In the genomic region with DNA sequence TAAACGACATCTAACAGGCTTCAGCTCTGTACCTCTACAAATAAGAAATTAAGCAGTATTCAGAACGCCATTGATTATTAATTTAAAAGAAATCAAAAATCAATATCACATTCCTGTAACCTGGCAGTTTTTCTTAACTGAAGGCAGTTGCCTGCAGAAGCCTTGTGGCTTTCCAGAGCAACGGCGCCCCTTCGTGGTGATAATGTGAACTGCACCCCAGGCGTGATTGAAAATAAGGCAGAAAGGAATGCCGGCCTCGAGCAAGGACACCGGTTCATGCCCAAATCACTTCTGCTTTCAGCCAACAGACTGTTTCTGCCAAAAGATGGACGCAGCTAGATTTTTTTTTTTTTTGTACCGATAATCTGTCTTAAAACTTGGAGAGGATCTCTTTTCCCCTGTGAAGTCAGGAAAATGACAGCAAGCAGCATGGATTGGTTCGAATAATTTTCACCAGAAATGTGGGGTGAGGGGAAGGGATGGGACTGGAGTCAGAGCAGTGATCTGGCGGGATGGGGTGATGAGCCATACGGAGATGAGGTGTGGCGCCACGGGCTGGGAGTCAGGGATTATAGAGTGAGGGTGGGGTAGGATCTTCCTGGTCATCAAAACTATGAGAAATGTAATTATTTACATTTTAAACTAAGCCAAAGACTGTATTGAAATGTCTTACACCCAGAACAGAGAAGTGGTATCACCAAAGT, we compare ENCODE assay signal across 8 cellular contexts.
DNase-seq lines count a peak whose midpoint lies in the region; ATAC-seq lines count a peak whose summit lies in the region.

No MANE protein-coding gene starts in this region.

- H3K4me3 ChIP-seq in Jurkat, Clone E6-1 (ENCODE audit: low read length) = no peak overlapping the region
- H3K4me3 ChIP-seq in SJCRH30 (no peak overlapping the region), aorta (ENCODE audit: low read length in 2 of 2) (no peak overlapping the region)

- intact Hi-C loops in activated naive CD4-positive, alpha-beta T cell treated with anti-CD3 and anti-CD28 coated beads for 36 hours (cut with micrococcal nuclease) = loop anchor here (1.0 to 5.0 kb wide), 3 partner anchors 317 to 489 kb away; partner anchors contain the start of gene RGS6
- intact Hi-C loops in Right ventricle myocardium superior (cut with DNase I) (no loop called here), posterior vena cava (cut with DNase I) (loop anchor here in 1 of 2 donors (10.0 kb wide), 1 partner anchor 1536 kb away; no protein-coding TSS in a partner anchor), aorta (cut with DNase I) (no loop called here)

- no peaks in the 10 kb centered on the region for H3K9me3 Mint-ChIP-seq in activated naive CD4-positive, alpha-beta T cell treated with anti-CD3 and anti-CD28 coated beads for 36 hours

- no peak overlapping the region for H3K27ac Mint-ChIP-seq in activated naive CD4-positive, alpha-beta T cell treated with anti-CD3 and anti-CD28 coated beads for 36 hours

- H3K27me3 ChIP-seq in SJCRH30 (no peaks in the 10 kb centered on the region), aorta (ENCODE audit: control insufficient read depth in 1 of 2, insufficient read depth in 2 of 2, low read length in 1 of 2) (no peaks in the 10 kb centered on the region)

- peaks cover 2% of the 10 kb centered on the region for H3K4me1 Mint-ChIP-seq in activated naive CD4-positive, alpha-beta T cell treated with anti-CD3 and anti-CD28 coated beads for 36 hours (ENCODE audit: low read depth)

- H3K4me1 ChIP-seq in SJCRH30 (peaks cover 21% of the 10 kb centered on the region), aorta (ENCODE audit: control insufficient read depth in 1 of 2, insufficient read depth in 2 of 2, low read length in 2 of 2) (no peaks in the 10 kb centered on the region)

- no peaks in the 10 kb centered on the region for H3K36me3 ChIP-seq in SJCRH30
- H3K36me3 ChIP-seq in aorta (ENCODE audit: control insufficient read depth in 1 of 2, insufficient read depth in 2 of 2, low read length in 1 of 2) = no peaks in the 10 kb centered on the region

- CTCF ChIA-PET in activated naive CD4-positive, alpha-beta T cell treated with anti-CD3 and anti-CD28 coated beads for 36 hours (lab: Charles Lee) = interaction anchor here (0.6 to 3.0 kb wide), 12 partner anchors 13 to 1705 kb away, joined by 3 to 8 read pairs (median 3); no protein-coding TSS in a partner anchor

- H3K27ac ChIP-seq in SJCRH30 (no peak overlapping the region), aorta (ENCODE audit: low read depth in 1 of 2, low read length in 2 of 2) (no peak overlapping the region)

- peaks cover 2% of the 10 kb centered on the region for H3K27me3 Mint-ChIP-seq in activated naive CD4-positive, alpha-beta T cell treated with anti-CD3 and anti-CD28 coated beads for 36 hours (ENCODE audit: low read depth)

- WGBS in aorta, 2 donors = 31 to 32% methylated on average over 16 of the region's 16 CpGs

- ATAC-seq in Right ventricle myocardium superior (ENCODE audit: poor library complexity) = peak; percentile 64
- ATAC-seq in aorta (ENCODE audit: low FRiP score) = no peak
- ATAC-seq in GM21786 (IDR thresholded peaks at IDR 0.05; ENCODE audit: unreplicated experiment) = no peak

- peak; percentile 82 for DNase-seq in D341Med (ENCODE audit: low spot score)
- peak; percentile 54 for DNase-seq in Jurkat, Clone E6-1 (ENCODE audit: low read depth, low spot score)
- peak; percentile 66 to 84 for DNase-seq in SJCRH30
- DNase-seq in activated naive CD4-positive, alpha-beta T cell treated with anti-CD3 and anti-CD28 coated beads for 36 hours = peak; percentile 91
- DNase-seq in Right ventricle myocardium superior = peak; percentile 79
- DNase-seq in posterior vena cava (ENCODE audit: low spot score) = peak; percentile 89
- peak; percentile 64 to 85 for DNase-seq in aorta

- no peak overlapping the region for H3K4me3 Mint-ChIP-seq in activated naive CD4-positive, alpha-beta T cell treated with anti-CD3 and anti-CD28 coated beads for 36 hours

- H3K9me3 ChIP-seq in SJCRH30 (replicated peaks) (no peaks in the 10 kb centered on the region; the same call in 1 of the 2 replicates), aorta (ENCODE audit: control insufficient read depth, low read length) (no peaks in the 10 kb centered on the region)

- no peaks in the 10 kb centered on the region for H3K36me3 Mint-ChIP-seq in activated naive CD4-positive, alpha-beta T cell treated with anti-CD3 and anti-CD28 coated beads for 36 hours (ENCODE audit: low read depth)
